8 cellular contexts compared by ENCODE assay signal in the genomic region with DNA sequence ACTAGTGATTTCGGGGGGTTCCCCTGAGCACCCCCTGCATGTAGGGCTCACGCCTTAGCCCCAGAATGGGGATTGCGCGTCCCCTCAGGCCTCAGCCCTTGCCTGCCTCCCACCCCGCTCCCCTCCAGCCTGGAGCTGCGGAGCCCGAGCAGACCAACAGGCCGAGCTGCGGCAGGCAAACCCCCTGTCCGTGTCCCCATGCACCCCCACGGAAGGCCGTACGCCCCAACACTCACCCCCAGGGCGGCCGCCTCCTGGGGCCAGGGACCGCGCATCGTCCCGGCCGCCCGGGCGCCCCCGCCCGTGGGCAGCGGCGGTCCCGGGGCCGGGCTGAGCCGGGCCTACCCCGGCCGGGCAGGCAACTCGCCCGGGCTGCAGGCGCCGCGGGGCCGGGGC. TPM values are rescaled to one million over a fixed set of nuclear protein-coding genes. Genes with fewer than 3 reads are reported as not detected.
A peak's percentile ranks its signal among the peaks of the same experiment; 100 is the strongest.
DNase-seq lines count a peak whose midpoint lies in the region; ATAC-seq and TF ChIP-seq lines count a peak whose summit lies in the region.
"Had no signal": no experiment of that assay in that cellular context is flagged by ENCODE, and none has a peak within 500 bp of the region (broad histone marks: within the 10 kb centered on the region; RNA-seq: fewer than 3 reads in every experiment).

No MANE protein-coding gene starts in this region.

- peaks cover 0 to 10% of the 10 kb centered on the region in 2 experiments; a peak in 1 of 4 replicates for H3K4me1 ChIP-seq in HCT116 (ENCODE audit: control insufficient read depth in 1 of 2, insufficient read depth in 2 of 2, low read length in 2 of 2)

- H3K4me2 ChIP-seq in HCT116 (ENCODE audit: low read length) = peak overlapping the region; percentile 56

- TF ChIP-seq RAD21 in HCT116 (IDR thresholded peaks at IDR 0.05; ENCODE audit: low read depth) = no peak

- H3K9ac ChIP-seq in HCT116 (ENCODE audit: low read length) = no peak overlapping the region

- no peaks in the 10 kb centered on the region for H3K9me3 ChIP-seq in HCT116 (ENCODE audit: control insufficient read depth in 1 of 2, insufficient read depth in 1 of 2, low read depth in 1 of 2, low read length in 2 of 2)

- POLR2A ChIA-PET in HCT116 (lab: Charles Lee) = no interaction called here
- POLR2A ChIA-PET in WTC11 (lab: Charles Lee) = interaction anchor here (0.6 to 1.4 kb wide), 2 partner anchors 22 to 99 kb away, joined by 3 to 5 read pairs; no protein-coding TSS in a partner anchor
- POLR2A ChIA-PET in activated CD4-positive, alpha-beta T cell treated with anti-CD3 and anti-CD28 coated beads for 36 hours (lab: Charles Lee) = no interaction called here

- peak overlapping the region in 1 of 2 experiments; percentile 28; a peak in 2 of 4 replicates for H3K4me3 ChIP-seq in HCT116 (replicated peaks in 1 of 2; ENCODE audit: low read depth in 1 of 2, low read length in 2 of 2)
- H3K4me3 ChIP-seq: lung had no signal

- RAD21 ChIA-PET in HCT116 (lab: Charles Lee; ENCODE audit: low non-redundant PET in 1 of 2, low total read pairs in 2 of 2, uncharacterized antibody in 2 of 2, unreplicated experiment in 2 of 2) = interaction anchor here (0.6 to 1.6 kb wide), 4 partner anchors 99 to 1852 kb away, joined by 3 to 7 read pairs (median 4); no protein-coding TSS in a partner anchor

- no peaks in the 10 kb centered on the region for H4K20me1 ChIP-seq in HCT116 (ENCODE audit: insufficient read depth)

- CTCF ChIA-PET in HCT116 (lab: Charles Lee) = interaction anchor here (0.8 to 2.6 kb wide), 16 partner anchors 14 to 237 kb away, joined by 3 to 23 read pairs (median 4); no protein-coding TSS in a partner anchor
- CTCF ChIA-PET in WTC11 (lab: Charles Lee) = interaction anchor here (0.5 to 5.4 kb wide), 59 partner anchors 8 to 1310 kb away, joined by 3 to 121 read pairs (median 7); no protein-coding TSS in a partner anchor
- CTCF ChIA-PET in activated CD4-positive, alpha-beta T cell treated with anti-CD3 and anti-CD28 coated beads for 36 hours (lab: Charles Lee) = interaction anchor here (0.6 to 3.3 kb wide), 13 partner anchors 10 to 433 kb away, joined by 3 to 22 read pairs (median 5); no protein-coding TSS in a partner anchor

- TF ChIP-seq CTCF in HCT116 (IDR thresholded peaks at IDR 0.05 in 2 of 3, conservative IDR thresholded peaks at IDR 0.05 in 1 of 3; ENCODE audit: borderline replicate concordance in 1 of 3, insufficient read depth in 1 of 3, low read depth in 2 of 3, low read length in 2 of 3) (no peak), WTC11 (IDR thresholded peaks at IDR 0.05) (no peak)

- H3K9me3 Mint-ChIP-seq in WTC11 = no peaks in the 10 kb centered on the region
- no peaks in the 10 kb centered on the region for H3K9me3 Mint-ChIP-seq in activated CD4-positive, alpha-beta T cell treated with anti-CD3 and anti-CD28 coated beads for 36 hours (ENCODE audit: low read depth)

- H3K79me2 ChIP-seq in HCT116 (ENCODE audit: insufficient read depth, low read length) = no peaks in the 10 kb centered on the region

- no peak overlapping the region for H3K27ac Mint-ChIP-seq in WTC11
- no peak overlapping the region for H3K27ac Mint-ChIP-seq in activated CD4-positive, alpha-beta T cell treated with anti-CD3 and anti-CD28 coated beads for 36 hours

- TF ChIP-seq POLR2A in HCT116 (IDR thresholded peaks at IDR 0.05; ENCODE audit: borderline replicate concordance, extremely low read depth, insufficient read depth, insufficient read length) = no peak

- H3K27me3 Mint-ChIP-seq in WTC11 (ENCODE audit: low read depth) = peaks cover 48% of the 10 kb centered on the region
- peaks cover 54% of the 10 kb centered on the region for H3K27me3 Mint-ChIP-seq in activated CD4-positive, alpha-beta T cell treated with anti-CD3 and anti-CD28 coated beads for 36 hours

- H3K4me3 Mint-ChIP-seq in WTC11 = peak overlapping the region; percentile 67
- no peak overlapping the region for H3K4me3 Mint-ChIP-seq in activated CD4-positive, alpha-beta T cell treated with anti-CD3 and anti-CD28 coated beads for 36 hours

- no TSS peak for BruUV-seq in HCT116 (replicated peaks; lab: Mats Ljungman, UMichigan)

- H3K27ac ChIP-seq in HCT116 (ENCODE audit: low read depth, low read length) = no peak overlapping the region

- H3K9me2 ChIP-seq in HCT116 (ENCODE audit: insufficient read depth) = no peaks in the 10 kb centered on the region

- no peaks in the 10 kb centered on the region for H3K36me3 Mint-ChIP-seq in WTC11
- H3K36me3 Mint-ChIP-seq in activated CD4-positive, alpha-beta T cell treated with anti-CD3 and anti-CD28 coated beads for 36 hours (ENCODE audit: low read depth) = no peaks in the 10 kb centered on the region

- H3K4me1 Mint-ChIP-seq in WTC11 = no peaks in the 10 kb centered on the region; the same call in 1 of the 2 replicates
- peaks cover 6% of the 10 kb centered on the region for H3K4me1 Mint-ChIP-seq in activated CD4-positive, alpha-beta T cell treated with anti-CD3 and anti-CD28 coated beads for 36 hours

- no peak for DNase-seq in HCT116 (ENCODE audit: low read depth, low spot score)
- peak; percentile 34 for DNase-seq in WTC11 (ENCODE audit: low spot score)
- DNase-seq in iPS-NIHi11 (ENCODE audit: low spot score) = peak; percentile 65
- DNase-seq in stimulated activated naive CD8-positive, alpha-beta T cell treated with anti-CD3 and anti-CD28 coated beads, Interleukin-15, Interleukin-2, amounts not matched to agents 100 U/mL and 50 U/mL, for 24 hours = no peak
- DNase-seq in activated CD4-positive, alpha-beta T cell treated with anti-CD3 and anti-CD28 coated beads for 36 hours = no peak

- peaks cover 17% of the 10 kb centered on the region; the same call in 1 of the 2 replicates for H3K27me3 ChIP-seq in HCT116 (ENCODE audit: insufficient read depth, low read length)

- no peak overlapping the region for H2AFZ ChIP-seq in HCT116 (ENCODE audit: low read depth, low read length, poor library complexity, severe bottlenecking)

- no peaks in the 10 kb centered on the region for H3K36me3 ChIP-seq in HCT116 (ENCODE audit: control insufficient read depth in 1 of 2, insufficient read depth in 2 of 2, low read length in 2 of 2)

- ATAC-seq in HCT116 (peak; percentile 43), WTC11 (peak; percentile 10), HG02588 (IDR thresholded peaks at IDR 0.05; ENCODE audit: unreplicated experiment) (no peak), HG02938 (IDR thresholded peaks at IDR 0.05; ENCODE audit: unreplicated experiment) (no peak)
- ATAC-seq in stimulated activated naive CD8-positive, alpha-beta T cell treated with anti-CD3 and anti-CD28 coated beads, Interleukin-15, Interleukin-2, amounts not matched to agents 100 U/mL and 50 U/mL, for 24 hours = peak; percentile 1
- ATAC-seq in activated CD4-positive, alpha-beta T cell treated with anti-CD3 and anti-CD28 coated beads for 36 hours = no peak

- intact Hi-C loops in HCT116 (cut with micrococcal nuclease) = loop anchor here (1.0 to 5.0 kb wide), 2 partner anchors 101 to 149 kb away; no protein-coding TSS in a partner anchor
- intact Hi-C loops in activated CD4-positive, alpha-beta T cell treated with anti-CD3 and anti-CD28 coated beads for 36 hours (cut with DNase I, micrococcal nuclease) = loop anchor here (1.0 to 5.0 kb wide), 6 partner anchors 49 to 149 kb away; no protein-coding TSS in a partner anchor

TF ChIP-seq in HCT116, 20 proteins besides CTCF, POLR2A, EP300 and RAD21:
- TF ChIP-seq EGR1 (IDR thresholded peaks at IDR 0.05; ENCODE audit: low read depth) (no peak), YY1 (IDR thresholded peaks at IDR 0.05; ENCODE audit: extremely low read depth, insufficient replicate concordance, low read depth, low read length) (no peak)
- TF ChIP-seq, protein P1, sequence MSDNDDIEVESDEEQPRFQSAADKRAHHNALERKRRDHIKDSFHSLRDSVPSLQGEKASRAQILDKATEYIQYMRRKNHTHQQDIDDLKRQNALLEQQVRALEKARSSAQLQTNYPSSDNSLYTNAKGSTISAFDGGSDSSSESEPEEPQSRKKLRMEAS (IDR thresholded peaks at IDR 0.05) = no peak
TF ChIP-seq in HCT116: peak in this region for 0.

TF ChIP-seq in WTC11, 78 proteins besides CTCF, POLR2A, EP300 and RAD21 (continues in another document):
- TF ChIP-seq, protein P1 (CRISPR knock-in tag; IDR thresholded peaks at IDR 0.05) = no peak
- TF ChIP-seq, protein P2, sequence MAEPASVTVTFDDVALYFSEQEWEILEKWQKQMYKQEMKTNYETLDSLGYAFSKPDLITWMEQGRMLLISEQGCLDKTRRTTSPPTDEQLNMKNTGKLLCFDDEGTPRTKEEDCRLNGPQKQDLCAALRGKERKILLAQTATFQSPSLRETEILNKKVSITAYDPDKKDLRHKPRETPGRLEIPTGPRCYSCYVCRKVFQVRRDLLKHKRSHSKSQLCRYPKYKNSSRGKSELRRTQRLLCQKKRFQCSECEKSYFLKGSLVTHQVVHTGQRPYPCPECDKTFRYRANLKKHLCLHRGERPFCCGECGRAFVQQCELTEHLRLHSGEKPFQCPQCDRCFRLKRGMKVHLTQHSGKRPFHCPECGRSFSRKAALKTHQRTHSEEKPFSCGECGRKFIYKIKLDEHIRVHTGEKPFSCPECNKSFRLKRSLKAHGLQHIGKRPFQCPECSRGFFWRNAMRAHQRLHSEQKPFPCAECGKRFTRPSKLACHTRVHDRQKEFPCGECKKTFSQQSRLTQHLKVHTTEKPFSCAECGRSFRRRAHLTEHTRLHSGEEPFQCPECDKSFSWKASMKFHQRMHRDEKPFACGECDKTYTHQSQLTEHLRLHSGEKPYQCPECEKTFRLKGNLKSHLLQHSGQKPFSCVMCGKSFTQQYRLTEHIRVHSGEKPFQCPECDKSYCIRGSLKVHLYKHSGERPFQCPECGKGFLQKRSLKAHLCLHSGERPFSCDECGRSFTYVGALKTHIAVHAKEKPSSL (CRISPR knock-in tag; conservative IDR thresholded peaks at IDR 0.05) = no peak
- TF ChIP-seq NR1H2 (CRISPR knock-in tag; IDR thresholded peaks at IDR 0.05) (no peak), ZNF232 (CRISPR knock-in tag; IDR thresholded peaks at IDR 0.05) (no peak), RELA (CRISPR knock-in tag; IDR thresholded peaks at IDR 0.05; ENCODE audit: borderline replicate concordance) (no peak), EMX1 (CRISPR knock-in tag; IDR thresholded peaks at IDR 0.05) (no peak), MYBL2 (CRISPR knock-in tag; IDR thresholded peaks at IDR 0.05) (no peak), TCF7 (CRISPR knock-in tag; IDR thresholded peaks at IDR 0.05; ENCODE audit: low read depth) (no peak), SMAD4 (CRISPR knock-in tag; IDR thresholded peaks at IDR 0.05) (no peak), ETV6 (CRISPR knock-in tag; IDR thresholded peaks at IDR 0.05) (no peak)

RNA-seq across cellular contexts. Expression of a gene that starts 1.2 kb away (rescaled TPM):
- 0.79 TPM for total RNA-seq in HCT116 (2021; ENCODE audit: unreplicated experiment)
- polyA plus RNA-seq in HCT116 (2012) = 0.39 and 0.47 TPM in 2 replicates
- 1.1 to 1.5 TPM (median 1.1 TPM) in 3 replicates for total RNA-seq in WTC11 (2021)
- not detected for total RNA-seq in activated CD4-positive, alpha-beta T cell treated with anti-CD3 and anti-CD28 coated beads for 36 hours

Comparison
In these comparisons a context has a peak if more than half of its experiments do, and no peak if none do; other contexts are left out.
1. ATAC-seq: peak in HCT116 (single experiment), WTC11 (single experiment) and stimulated activated naive CD8-positive, alpha-beta T cell treated with anti-CD3 and anti-CD28 coated beads, Interleukin-15, Interleukin-2, amounts not matched to agents 100 U/mL and 50 U/mL, for 24 hours (single experiment); none in HG02588 (single experiment), HG02938 (single experiment) and activated CD4-positive, alpha-beta T cell treated with anti-CD3 and anti-CD28 coated beads for 36 hours (single experiment).
2. DNase-seq: peak in WTC11 (single experiment) and iPS-NIHi11 (single experiment); none in HCT116 (single experiment), stimulated activated naive CD8-positive, alpha-beta T cell treated with anti-CD3 and anti-CD28 coated beads, Interleukin-15, Interleukin-2, amounts not matched to agents 100 U/mL and 50 U/mL, for 24 hours (single experiment) and activated CD4-positive, alpha-beta T cell treated with anti-CD3 and anti-CD28 coated beads for 36 hours (single experiment).